1 cellular context compared by ENCODE assay signal in genomic region chr6:33426590-33427563, GRCh38.
TF ChIP-seq lines count a peak whose summit lies in the region.

No MANE protein-coding gene starts in this region.

TF ChIP-seq in K562, 482 proteins besides CTCF, POLR2A, EP300 and RAD21:
- TF ChIP-seq TOE1 (IDR thresholded peaks at IDR 0.05; ENCODE audit: borderline replicate concordance) (no peak), TOE1 (CRISPR knock-in tag; IDR thresholded peaks at IDR 0.05; ENCODE audit: borderline replicate concordance, low read depth) (no peak), ZKSCAN8 (CRISPR knock-in tag; IDR thresholded peaks at IDR 0.05) (no peak), SUPT5H (IDR thresholded peaks at IDR 0.05) (0 out of 2 replicates have a peak, but pooled peaks have one; percentile 27), ZBTB2 (IDR thresholded peaks at IDR 0.05) (0 out of 2 replicates have a peak, but pooled peaks have one; percentile 42), OTX1 (CRISPR knock-in tag; IDR thresholded peaks at IDR 0.05) (no peak), E2F1 (CRISPR knock-in tag; IDR thresholded peaks at IDR 0.05) (no peak), IRF9 (tag; IDR thresholded peaks at IDR 0.05) (no peak), MNT (conservative IDR thresholded peaks at IDR 0.05) (peak in 1 of 2 experiments; percentile 11; a peak in 1 of 4 replicates), FOXJ2 (tag; IDR thresholded peaks at IDR 0.05) (peak; percentile 2; the same call in 1 of the 2 replicates), HDGF (IDR thresholded peaks at IDR 0.05) (peak; percentile 77; the same call in 1 of the 2 replicates), USF1 (CRISPR knock-in tag; IDR thresholded peaks at IDR 0.05) (peak; percentile 21; the same call in 1 of the 2 replicates), KDM1A (IDR thresholded peaks at IDR 0.05) (peak in 1 of 2 experiments; percentile 70; a peak in 2 of 4 replicates), NRF1 (conservative IDR thresholded peaks at IDR 0.05 in 1 of 2, IDR thresholded peaks at IDR 0.05 in 1 of 2) (no peak), RFX1 (IDR thresholded peaks at IDR 0.05) (peak; percentile 82), SREBF2 (CRISPR knock-in tag; IDR thresholded peaks at IDR 0.05) (no peak), DEAF1 (CRISPR knock-in tag; IDR thresholded peaks at IDR 0.05) (no peak)
